19 cellular contexts compared by ENCODE assay signal in the genomic region with DNA sequence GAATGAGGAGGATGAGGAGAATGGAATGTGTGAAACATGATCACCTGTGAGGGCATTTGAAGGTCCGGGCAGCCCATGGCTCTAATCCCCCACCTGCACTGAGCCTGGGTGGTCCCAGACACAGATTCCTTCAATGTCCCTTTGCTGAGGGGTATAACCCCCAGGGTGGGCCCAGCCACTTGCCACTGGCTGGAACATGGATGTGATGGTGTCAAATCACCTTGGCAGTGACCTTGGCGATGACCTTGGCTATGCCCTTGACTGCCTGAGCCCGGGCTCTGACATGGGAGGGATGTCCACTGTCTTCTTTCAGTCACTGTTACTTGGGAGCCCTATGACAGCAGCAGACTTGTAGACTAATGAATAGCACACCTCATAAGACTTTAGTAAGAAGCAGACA. TPM values are rescaled to one million over a fixed set of nuclear protein-coding genes. Genes with fewer than 3 reads are reported as not detected.
DNase-seq lines count a peak whose midpoint lies in the region; ATAC-seq and TF ChIP-seq lines count a peak whose summit lies in the region.
"Had no signal": no experiment of that assay in that cellular context is flagged by ENCODE, and none has a peak within 500 bp of the region (broad histone marks: within the 10 kb centered on the region; RNA-seq: fewer than 3 reads in every experiment).

No MANE protein-coding gene starts in this region.

- H3K4me1 Mint-ChIP-seq in CD4-positive, CD25-positive, alpha-beta regulatory T cell = peaks cover 14 to 87% (median 65%) of the 10 kb centered on the region in 4 donors
- H3K4me1 Mint-ChIP-seq in CD8-positive, alpha-beta T cell (ENCODE audit: low read depth) = peaks cover 80% of the 10 kb centered on the region
- H3K4me1 Mint-ChIP-seq in activated T-helper 2 cell treated with anti-CD3 and anti-CD28 coated beads, Interferon-gamma antibody, Interleukin-2, Interleukin-4, amounts not matched to agents 10 μg/mL and 5 μg/mL and 100 μg/mL, durations not matched to agents 14 hours and 24 hours and 36 hours (ENCODE audit: low read depth) = peaks cover 62% of the 10 kb centered on the region
- H3K4me1 Mint-ChIP-seq: brain had no signal

- no peaks in the 10 kb centered on the region for H3K27me3 ChIP-seq in CD4-positive, CD25-positive, alpha-beta regulatory T cell (ENCODE audit: control insufficient read depth, insufficient read depth, low read length)
- no peaks in the 10 kb centered on the region for H3K27me3 ChIP-seq in CD8-positive, alpha-beta T cell (ENCODE audit: insufficient read depth, low read length)
- peaks cover 0 to 32% of the 10 kb centered on the region in 2 experiments for H3K27me3 ChIP-seq in mesenchymal stem cell (ENCODE audit: control insufficient read depth in 1 of 2, insufficient read depth in 1 of 2, low read length in 2 of 2)
- H3K27me3 ChIP-seq: adrenal gland, BLaER1, transverse colon had no signal

- H3K27ac ChIP-seq in CD4-positive, CD25-positive, alpha-beta regulatory T cell (ENCODE audit: insufficient read depth, low read length, poor library complexity, severe bottlenecking) = peak overlapping the region; percentile 19
- H3K27ac ChIP-seq in CD8-positive, alpha-beta T cell (ENCODE audit: low read depth, low read length) = no peak overlapping the region
- H3K27ac ChIP-seq in mesenchymal stem cell (ENCODE audit: low read length, poor library complexity, severe bottlenecking) = no peak overlapping the region
- H3K27ac ChIP-seq: adrenal gland, BLaER1, KMS-11, left ventricle myocardium inferior, SJSA1, transverse colon had no signal

- no peak for DNase-seq in CD4-positive, CD25-positive, alpha-beta regulatory T cell
- DNase-seq in CD8-positive, alpha-beta T cell = no peak
- DNase-seq in activated T-helper 2 cell treated with anti-CD3 and anti-CD28 coated beads, Interferon-gamma antibody, Interleukin-2, Interleukin-4, amounts not matched to agents 10 μg/mL and 5 μg/mL and 100 μg/mL, durations not matched to agents 14 hours and 24 hours and 36 hours (ENCODE audit: low spot score) = no peak
- DNase-seq in islet precursor cell (peak; percentile 27), cerebellar cortex (ENCODE audit: low spot score) (no peak), mesenchymal stem cell (no peak), mucosa of descending colon (no peak)
- DNase-seq: activated CD4-positive, alpha-beta T cell treated with anti-CD3 and anti-CD28 coated beads for 1 hour; adrenal gland; left ventricle myocardium inferior; NCI-H1417 treated with DMSO at 0.1 percent for 48 hours; T-helper 1 cell; transverse colon had no signal

- H2AK5ac ChIP-seq in mesenchymal stem cell (ENCODE audit: low read length, severe bottlenecking) = no peak overlapping the region

- CTCF ChIA-PET in CD8-positive, alpha-beta T cell (lab: Charles Lee) = interaction anchor here (0.9 kb wide), 1 partner anchor 65 kb away, joined by 3 read pairs; no protein-coding TSS in a partner anchor

- H2BK120ac ChIP-seq in mesenchymal stem cell (ENCODE audit: low read depth, low read length) = no peak overlapping the region

- POLR2A ChIA-PET in CD8-positive, alpha-beta T cell (lab: Charles Lee) = no interaction called here

- H3K9ac ChIP-seq in mesenchymal stem cell (ENCODE audit: low read length) = no peak overlapping the region
- H3K9ac ChIP-seq: BLaER1, KMS-11 had no signal

- no peak overlapping the region for H3K4me3 ChIP-seq in CD4-positive, CD25-positive, alpha-beta regulatory T cell (ENCODE audit: low read depth, low read length)
- H3K4me3 ChIP-seq in CD8-positive, alpha-beta T cell (ENCODE audit: low read depth, low read length) = no peak overlapping the region
- no peak overlapping the region for H3K4me3 ChIP-seq in mesenchymal stem cell (ENCODE audit: insufficient read depth in 1 of 2, low read depth in 1 of 2, low read length in 2 of 2)
- H3K4me3 ChIP-seq in mucosa of descending colon = no peak overlapping the region
- H3K4me3 ChIP-seq: adrenal gland, BLaER1, left ventricle myocardium inferior, SJSA1, transverse colon had no signal

- no peak overlapping the region for H2AFZ ChIP-seq in mesenchymal stem cell (ENCODE audit: low read depth, low read length)

- peaks cover 40% of the 10 kb centered on the region for H3K36me3 Mint-ChIP-seq in CD4-positive, CD25-positive, alpha-beta regulatory T cell
- peaks cover 35% of the 10 kb centered on the region for H3K36me3 Mint-ChIP-seq in CD8-positive, alpha-beta T cell
- peaks cover 55% of the 10 kb centered on the region for H3K36me3 Mint-ChIP-seq in activated T-helper 2 cell treated with anti-CD3 and anti-CD28 coated beads, Interferon-gamma antibody, Interleukin-2, Interleukin-4, amounts not matched to agents 10 μg/mL and 5 μg/mL and 100 μg/mL, durations not matched to agents 14 hours and 24 hours and 36 hours (ENCODE audit: low read depth)
- H3K36me3 Mint-ChIP-seq: brain had no signal

- TF ChIP-seq CTCF in CD8-positive, alpha-beta T cell (IDR thresholded peaks at IDR 0.05) = no peak
- no peak for TF ChIP-seq CTCF in mucosa of descending colon (IDR thresholded peaks at IDR 0.05)

- H3K18ac ChIP-seq in mesenchymal stem cell (ENCODE audit: low read depth in 1 of 2, low read length in 2 of 2) = no peak overlapping the region

- no peaks in the 10 kb centered on the region for H3K79me1 ChIP-seq in mesenchymal stem cell (replicated peaks; ENCODE audit: low read length, poor library complexity, severe bottlenecking)

- no peak overlapping the region for H2BK5ac ChIP-seq in mesenchymal stem cell (ENCODE audit: low read depth, low read length, poor library complexity, severe bottlenecking)

- H3K27me3 Mint-ChIP-seq in CD4-positive, CD25-positive, alpha-beta regulatory T cell = no peaks in the 10 kb centered on the region
- no peaks in the 10 kb centered on the region for H3K27me3 Mint-ChIP-seq in CD8-positive, alpha-beta T cell (ENCODE audit: low read depth)
- no peaks in the 10 kb centered on the region for H3K27me3 Mint-ChIP-seq in activated T-helper 2 cell treated with anti-CD3 and anti-CD28 coated beads, Interferon-gamma antibody, Interleukin-2, Interleukin-4, amounts not matched to agents 10 μg/mL and 5 μg/mL and 100 μg/mL, durations not matched to agents 14 hours and 24 hours and 36 hours (ENCODE audit: low read depth)

- no peaks in the 10 kb centered on the region for H3K9me3 ChIP-seq in CD4-positive, CD25-positive, alpha-beta regulatory T cell (ENCODE audit: control insufficient read depth in 2 of 2, low read length in 2 of 2)
- no peaks in the 10 kb centered on the region for H3K9me3 ChIP-seq in CD8-positive, alpha-beta T cell (ENCODE audit: low read length)
- H3K9me3 ChIP-seq in mesenchymal stem cell (ENCODE audit: control insufficient read depth, low read length) = no peaks in the 10 kb centered on the region
- no peaks in the 10 kb centered on the region for H3K9me3 ChIP-seq in mucosa of descending colon
- H3K9me3 ChIP-seq: adrenal gland, BLaER1, left ventricle myocardium inferior, SJSA1, transverse colon had no signal

- peak overlapping the region in 1 of 2 experiments; percentile 57 for H3K14ac ChIP-seq in mesenchymal stem cell (ENCODE audit: low read length in 2 of 2)

- H4K8ac ChIP-seq in mesenchymal stem cell (ENCODE audit: low read length) = no peak overlapping the region

- peak overlapping the region; percentile 53 to 85 (median 63) for H3K27ac Mint-ChIP-seq in CD4-positive, CD25-positive, alpha-beta regulatory T cell
- peak overlapping the region; percentile 84 for H3K27ac Mint-ChIP-seq in CD8-positive, alpha-beta T cell
- peak overlapping the region; percentile 24 for H3K27ac Mint-ChIP-seq in activated T-helper 2 cell treated with anti-CD3 and anti-CD28 coated beads, Interferon-gamma antibody, Interleukin-2, Interleukin-4, amounts not matched to agents 10 μg/mL and 5 μg/mL and 100 μg/mL, durations not matched to agents 14 hours and 24 hours and 36 hours
- H3K27ac Mint-ChIP-seq: brain had no signal

- H2BK12ac ChIP-seq in mesenchymal stem cell (ENCODE audit: low read length in 2 of 2) = no peak overlapping the region

- no peak overlapping the region for H4K91ac ChIP-seq in mesenchymal stem cell (ENCODE audit: low read length)

- H3K4ac ChIP-seq in mesenchymal stem cell (ENCODE audit: low read depth in 1 of 2, low read length in 2 of 2) = no peak overlapping the region

- no peak for ATAC-seq in CD4-positive, CD25-positive, alpha-beta regulatory T cell (ENCODE audit: low read depth in 2 of 2)
- no peak for ATAC-seq in CD8-positive, alpha-beta T cell
- no peak for ATAC-seq in mucosa of descending colon

- H2BK15ac ChIP-seq in mesenchymal stem cell (ENCODE audit: low read depth, poor library complexity, severe bottlenecking) = no peak overlapping the region

- H3K9me3 Mint-ChIP-seq in CD4-positive, CD25-positive, alpha-beta regulatory T cell = peaks cover 0 to 2% (median 0%) of the 10 kb centered on the region in 7 donors
- H3K9me3 Mint-ChIP-seq in CD8-positive, alpha-beta T cell = no peaks in the 10 kb centered on the region
- H3K9me3 Mint-ChIP-seq in activated T-helper 2 cell treated with anti-CD3 and anti-CD28 coated beads, Interferon-gamma antibody, Interleukin-2, Interleukin-4, amounts not matched to agents 10 μg/mL and 5 μg/mL and 100 μg/mL, durations not matched to agents 14 hours and 24 hours and 36 hours = no peaks in the 10 kb centered on the region
- H3K9me3 Mint-ChIP-seq: brain had no signal

- 91% methylated on average over 3 of the region's 3 CpGs for WGBS in mesenchymal stem cell

- no peak overlapping the region for H3K23ac ChIP-seq in mesenchymal stem cell (ENCODE audit: low read length in 2 of 2)

- H3K36me3 ChIP-seq in CD4-positive, CD25-positive, alpha-beta regulatory T cell (ENCODE audit: control insufficient read depth, insufficient read depth, low read length) = peaks cover 15% of the 10 kb centered on the region
- no peaks in the 10 kb centered on the region for H3K36me3 ChIP-seq in CD8-positive, alpha-beta T cell (ENCODE audit: insufficient read depth, low read length)
- H3K36me3 ChIP-seq in mesenchymal stem cell (ENCODE audit: control insufficient read depth in 1 of 2, insufficient read depth in 2 of 2, low read depth in 1 of 2, low read length in 2 of 2) (no peaks in the 10 kb centered on the region), mucosa of descending colon (ENCODE audit: low read depth) (no peaks in the 10 kb centered on the region)
- H3K36me3 ChIP-seq: adrenal gland, left ventricle myocardium inferior, SJSA1, transverse colon had no signal

- intact Hi-C loops in CD8-positive, alpha-beta T cell (cut with DNase I, micrococcal nuclease) = no loop called here
- intact Hi-C loops in activated T-helper 2 cell treated with anti-CD3 and anti-CD28 coated beads, Interferon-gamma antibody, Interleukin-2, Interleukin-4, amounts not matched to agents 10 μg/mL and 5 μg/mL and 100 μg/mL, durations not matched to agents 14 hours and 24 hours and 36 hours (cut with micrococcal nuclease) = no loop called here
- intact Hi-C loops in mucosa of descending colon (cut with DNase I, micrococcal nuclease) = no loop called here

- peak overlapping the region in 1 of 4 donors; percentile 29 for H3K4me3 Mint-ChIP-seq in CD4-positive, CD25-positive, alpha-beta regulatory T cell
- no peak overlapping the region for H3K4me3 Mint-ChIP-seq in CD8-positive, alpha-beta T cell
- H3K4me3 Mint-ChIP-seq in activated T-helper 2 cell treated with anti-CD3 and anti-CD28 coated beads, Interferon-gamma antibody, Interleukin-2, Interleukin-4, amounts not matched to agents 10 μg/mL and 5 μg/mL and 100 μg/mL, durations not matched to agents 14 hours and 24 hours and 36 hours (ENCODE audit: low read depth) = no peak overlapping the region
- H3K4me3 Mint-ChIP-seq: brain had no signal

- no peak overlapping the region for H3K4me2 ChIP-seq in mesenchymal stem cell (ENCODE audit: low read length, poor library complexity, severe bottlenecking)
- H3K4me2 ChIP-seq: BLaER1, KMS-11 had no signal

- peaks cover 60% of the 10 kb centered on the region for H3K4me1 ChIP-seq in CD4-positive, CD25-positive, alpha-beta regulatory T cell (ENCODE audit: control insufficient read depth, insufficient read depth, low read length, poor library complexity, severe bottlenecking)
- peaks cover 46% of the 10 kb centered on the region for H3K4me1 ChIP-seq in CD8-positive, alpha-beta T cell (ENCODE audit: insufficient read depth, low read length)
- H3K4me1 ChIP-seq in mesenchymal stem cell (ENCODE audit: control insufficient read depth, insufficient read depth, low read depth, low read length) (no peaks in the 10 kb centered on the region), mucosa of descending colon (ENCODE audit: low read depth) (no peaks in the 10 kb centered on the region)
- H3K4me1 ChIP-seq: adrenal gland, left ventricle myocardium inferior, SJSA1, transverse colon had no signal

RNA-seq across cellular contexts. Expression of gene PRKCQ, which starts 44.0 kb away (rescaled TPM):
- total RNA-seq in CD4-positive, CD25-positive, alpha-beta regulatory T cell = 87.3 TPM
- 10 to 100 TPM; 62.4 to 70.3 (median 66.8) TPM for polyA plus RNA-seq in CD4-positive, CD25-positive, alpha-beta regulatory T cell
- 10 to 100 TPM; 26.3 to 26.6 TPM for total RNA-seq in CD8-positive, alpha-beta T cell
- total RNA-seq in activated T-helper 2 cell treated with anti-CD3 and anti-CD28 coated beads, Interferon-gamma antibody, Interleukin-2, Interleukin-4, amounts not matched to agents 10 μg/mL and 5 μg/mL and 100 μg/mL, durations not matched to agents 14 hours and 24 hours and 36 hours = 40.0 and 40.8 TPM in 2 replicates
- 0.21 TPM for polyA plus RNA-seq in mesenchymal stem cell (2013, experiment 1 of 2)
- 0.21 TPM for polyA plus RNA-seq in mesenchymal stem cell (2013, experiment 2 of 2)
- total RNA-seq in mucosa of descending colon = 1 to 10 TPM; 1.5 to 2.2 (median 1.6) TPM
- total RNA-seq: osteoblast, RPMI7951, SJSA1 had no signal

Comparison
In these comparisons a context has a peak if more than half of its experiments do, and no peak if none do; other contexts are left out.
1. H3K27ac Mint-ChIP-seq: peak in every context shown above with its lines; median percentile 84 in CD8-positive, alpha-beta T cell; 63 in CD4-positive, CD25-positive, alpha-beta regulatory T cell; 24 in activated T-helper 2 cell treated with anti-CD3 and anti-CD28 coated beads, Interferon-gamma antibody, Interleukin-2, Interleukin-4, amounts not matched to agents 10 μg/mL and 5 μg/mL and 100 μg/mL, durations not matched to agents 14 hours and 24 hours and 36 hours.
2. RNA of gene PRKCQ, which starts 44.0 kb away (total RNA-seq): 87.3 TPM in CD4-positive, CD25-positive, alpha-beta regulatory T cell (single experiment), 40.0 to 40.8 TPM in activated T-helper 2 cell treated with anti-CD3 and anti-CD28 coated beads, Interferon-gamma antibody, Interleukin-2, Interleukin-4, amounts not matched to agents 10 μg/mL and 5 μg/mL and 100 μg/mL, durations not matched to agents 14 hours and 24 hours and 36 hours and 26.3 to 26.6 TPM in CD8-positive, alpha-beta T cell; 1.5 to 2.2 TPM in mucosa of descending colon; every median in the first group is over 4 times any median in the second.